In genomic region chr21:24852610-24853195, GRCh38 we compare ENCODE assay signal across 31 cellular contexts.
"Had no signal": no experiment of that assay in that cellular context is flagged by ENCODE, and none has a peak within 500 bp of the region (broad histone marks: within the 10 kb centered on the region; RNA-seq: fewer than 3 reads in every experiment).

No MANE protein-coding gene starts in this region.

- ATAC-seq: body of pancreas; gastroesophageal sphincter; left ventricle myocardium superior; naive thymus-derived CD4-positive, alpha-beta T cell; pancreas; sciatic nerve; stimulated activated naive CD8-positive, alpha-beta T cell treated with anti-CD3 and anti-CD28 coated beads, Interleukin-15, Interleukin-2, amounts not matched to agents 100 U/mL and 50 U/mL, for 24 hours had no signal

- H3K9me3 ChIP-seq: adrenal gland, body of pancreas, colonic mucosa, gastroesophageal sphincter, pancreas, prostate gland, testis, transverse colon had no signal

- H3K36me3 ChIP-seq: adrenal gland, colonic mucosa, gastroesophageal sphincter, pancreas, prostate gland, transverse colon, WERI-Rb-1 had no signal

- H3K27me3 ChIP-seq: adrenal gland, body of pancreas, colonic mucosa, gastroesophageal sphincter, hepatocyte, pancreas, testis, transverse colon had no signal

- H3K4me3 ChIP-seq: adrenal gland, body of pancreas, colonic mucosa, gastroesophageal sphincter, hepatocyte, pancreas, prostate gland, skin epidermis, testis, transverse colon had no signal

- DNase-seq: activated CD4-positive, alpha-beta memory T cell treated with anti-CD3 and anti-CD28 coated beads for 36 hours; activated CD4-positive, alpha-beta T cell treated with anti-CD3 and anti-CD28 coated beads, Interleukin-2, amount 10 ng/mL, durations not matched to agents 24 days and 14 days; activated CD4-positive, CD25-positive, alpha-beta regulatory T cell treated with anti-CD3 and anti-CD28 coated beads, Interleukin-2, amount 50 U/mL, for 72 hours; activated CD8-positive, alpha-beta memory T cell treated with anti-CD3 and anti-CD28 coated beads, Interleukin-2, amount 50 U/mL, for 4 hours; activated effector memory CD4-positive, alpha-beta T cell treated with anti-CD3 and anti-CD28 coated beads, Interleukin-2, amount 50 U/mL, for 16 hours; activated naive CD4-positive, alpha-beta T cell treated with anti-CD3 and anti-CD28 coated beads for 36 hours; activated naive CD8-positive, alpha-beta T cell treated with anti-CD3 and anti-CD28 coated beads for 36 hours; activated T-cell treated with anti-CD3 and anti-CD28 coated beads, Interleukin-2, amount 50 U/mL, for 1 hour; adrenal gland; aorta; body of pancreas; cerebellar nuclear complex; colonic mucosa; effector CD8-positive, alpha-beta T cell; islet precursor cell; left ventricle myocardium superior; midbrain; naive thymus-derived CD4-positive, alpha-beta T cell; pancreas; retina; stimulated activated CD4-positive, alpha-beta T cell treated with anti-CD3 and anti-CD28 coated beads, Interleukin-12 subunit alpha, Interleukin-12 subunit beta, amount 100 ng/mL, for 4 hours; stimulated activated CD4-positive, alpha-beta T cell treated with anti-CD3 and anti-CD28 coated beads, Interleukin-4, amount 100 ng/mL, for 1 hour; stimulated activated naive CD8-positive, alpha-beta T cell treated with anti-CD3 and anti-CD28 coated beads, Interleukin-15, Interleukin-2, amounts not matched to agents 100 U/mL and 50 U/mL, for 24 hours; testis; transverse colon; WERI-Rb-1 had no signal
